1 cellular context compared by ENCODE assay signal in the genomic region with DNA sequence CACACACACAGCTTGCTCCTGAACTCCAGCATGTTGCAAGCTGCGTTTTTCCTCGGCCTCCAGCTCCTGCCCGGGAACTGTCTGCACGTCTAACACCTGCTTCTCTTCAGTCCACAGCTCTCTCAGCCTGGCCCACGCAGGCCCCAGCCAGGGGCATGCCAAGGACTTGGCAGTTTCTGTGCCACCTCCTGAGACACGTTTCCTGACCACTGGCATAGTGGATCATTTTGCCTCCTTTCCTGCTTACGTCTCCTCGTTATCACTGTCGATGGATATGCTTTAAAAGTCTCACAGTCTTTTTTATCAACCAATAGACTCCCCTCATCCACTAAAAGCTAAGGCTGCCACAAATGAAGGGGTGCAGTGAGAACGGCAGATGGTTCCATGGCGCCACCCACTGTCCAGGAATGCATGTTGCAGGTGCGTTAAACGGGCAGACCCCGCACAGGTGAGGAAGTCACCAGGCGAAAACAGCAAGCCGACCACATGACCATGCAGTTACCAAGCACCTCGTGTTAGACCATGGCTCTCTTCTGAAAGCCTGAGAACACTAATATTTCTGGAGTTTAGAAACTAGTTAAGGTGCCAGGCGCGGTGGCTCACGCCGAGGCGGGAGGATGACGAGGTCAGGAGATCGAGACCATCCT.
TF ChIP-seq lines count a peak whose summit lies in the region.

No MANE protein-coding gene starts in this region.

TF ChIP-seq in WTC11, 78 proteins besides CTCF, POLR2A, EP300 and RAD21 (continued from another document):
- TF ChIP-seq, protein P1, sequence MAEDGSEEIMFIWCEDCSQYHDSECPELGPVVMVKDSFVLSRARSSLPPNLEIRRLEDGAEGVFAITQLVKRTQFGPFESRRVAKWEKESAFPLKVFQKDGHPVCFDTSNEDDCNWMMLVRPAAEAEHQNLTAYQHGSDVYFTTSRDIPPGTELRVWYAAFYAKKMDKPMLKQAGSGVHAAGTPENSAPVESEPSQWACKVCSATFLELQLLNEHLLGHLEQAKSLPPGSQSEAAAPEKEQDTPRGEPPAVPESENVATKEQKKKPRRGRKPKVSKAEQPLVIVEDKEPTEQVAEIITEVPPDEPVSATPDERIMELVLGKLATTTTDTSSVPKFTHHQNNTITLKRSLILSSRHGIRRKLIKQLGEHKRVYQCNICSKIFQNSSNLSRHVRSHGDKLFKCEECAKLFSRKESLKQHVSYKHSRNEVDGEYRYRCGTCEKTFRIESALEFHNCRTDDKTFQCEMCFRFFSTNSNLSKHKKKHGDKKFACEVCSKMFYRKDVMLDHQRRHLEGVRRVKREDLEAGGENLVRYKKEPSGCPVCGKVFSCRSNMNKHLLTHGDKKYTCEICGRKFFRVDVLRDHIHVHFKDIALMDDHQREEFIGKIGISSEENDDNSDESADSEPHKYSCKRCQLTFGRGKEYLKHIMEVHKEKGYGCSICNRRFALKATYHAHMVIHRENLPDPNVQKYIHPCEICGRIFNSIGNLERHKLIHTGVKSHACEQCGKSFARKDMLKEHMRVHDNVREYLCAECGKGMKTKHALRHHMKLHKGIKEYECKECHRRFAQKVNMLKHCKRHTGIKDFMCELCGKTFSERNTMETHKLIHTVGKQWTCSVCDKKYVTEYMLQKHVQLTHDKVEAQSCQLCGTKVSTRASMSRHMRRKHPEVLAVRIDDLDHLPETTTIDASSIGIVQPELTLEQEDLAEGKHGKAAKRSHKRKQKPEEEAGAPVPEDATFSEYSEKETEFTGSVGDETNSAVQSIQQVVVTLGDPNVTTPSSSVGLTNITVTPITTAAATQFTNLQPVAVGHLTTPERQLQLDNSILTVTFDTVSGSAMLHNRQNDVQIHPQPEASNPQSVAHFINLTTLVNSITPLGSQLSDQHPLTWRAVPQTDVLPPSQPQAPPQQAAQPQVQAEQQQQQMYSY (CRISPR knock-in tag; IDR thresholded peaks at IDR 0.05): peak; percentile 11; the same call in 1 of the 2 replicates
- TF ChIP-seq GTF2I (CRISPR knock-in tag; conservative IDR thresholded peaks at IDR 0.05) (no peak), ZNF232 (CRISPR knock-in tag; IDR thresholded peaks at IDR 0.05) (peak; percentile 67; the same call in 1 of the 2 replicates)
- TF ChIP-seq, protein P2, sequence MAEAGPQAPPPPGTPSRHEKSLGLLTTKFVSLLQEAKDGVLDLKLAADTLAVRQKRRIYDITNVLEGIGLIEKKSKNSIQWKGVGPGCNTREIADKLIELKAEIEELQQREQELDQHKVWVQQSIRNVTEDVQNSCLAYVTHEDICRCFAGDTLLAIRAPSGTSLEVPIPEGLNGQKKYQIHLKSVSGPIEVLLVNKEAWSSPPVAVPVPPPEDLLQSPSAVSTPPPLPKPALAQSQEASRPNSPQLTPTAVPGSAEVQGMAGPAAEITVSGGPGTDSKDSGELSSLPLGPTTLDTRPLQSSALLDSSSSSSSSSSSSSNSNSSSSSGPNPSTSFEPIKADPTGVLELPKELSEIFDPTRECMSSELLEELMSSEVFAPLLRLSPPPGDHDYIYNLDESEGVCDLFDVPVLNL (CRISPR knock-in tag; IDR thresholded peaks at IDR 0.05; ENCODE audit: borderline replicate concordance, low read depth): no peak
TF ChIP-seq in WTC11: peak in this region for 11.
